8 cellular contexts compared by ENCODE assay signal in genomic region chr9:133335924-133336811, GRCh38. TPM values are rescaled to one million over a fixed set of nuclear protein-coding genes. Genes with fewer than 3 reads are reported as not detected.
DNase-seq lines count a peak whose midpoint lies in the region; ATAC-seq and TF ChIP-seq lines count a peak whose summit lies in the region.

Gene SURF6 (minus strand): TSS chr9:133336188. CDS start chr9:133336132, 56 bp downstream.

- H3K27ac ChIP-seq in AG04450 (ENCODE audit: low read depth, low read length) (peak within 1 kb of the TSS; percentile 52), WERI-Rb-1 (peak within 1 kb of the TSS; percentile 80), iPS-20b (ENCODE audit: low read length) (peak within 1 kb of the TSS; percentile 96), skeletal muscle tissue (ENCODE audit: low read depth, low read length) (peak within 1 kb of the TSS; percentile 60)

- H3K36me3 ChIP-seq in WERI-Rb-1: peaks cover 55% of the 10 kb centered on the region
- H3K36me3 ChIP-seq in iPS-20b (ENCODE audit: insufficient read depth, low read depth, low read length): peaks cover 62% of the 10 kb centered on the region
- H3K36me3 ChIP-seq in skeletal muscle tissue (ENCODE audit: control insufficient read depth in 3 of 3, insufficient read depth in 3 of 3, low read length in 3 of 3): peaks cover 49% of the 10 kb centered on the region in 3 donors

- DNase-seq in AG04450 (ENCODE audit: low read depth, low spot score) (peak; percentile 41), NCI-H2227 treated with DMSO at 0.1 percent for 48 hours (lab: John Stamatoyannopoulos, UW) (peak; percentile 72), WERI-Rb-1 (peak; percentile 91), T47D (ENCODE audit: low read depth in 1 of 2, low spot score in 1 of 2) (peak; percentile 85 to 96)

- H3K9me3 ChIP-seq in AG04450 (ENCODE audit: control insufficient read depth, insufficient read depth, low read length) (no peaks in the 10 kb centered on the region), WERI-Rb-1 (ENCODE audit: severe bottlenecking) (no peaks in the 10 kb centered on the region), iPS-20b (ENCODE audit: insufficient read depth, low read depth, low read length) (no peaks in the 10 kb centered on the region), skeletal muscle tissue (ENCODE audit: control insufficient read depth in 3 of 3, low read length in 3 of 3) (no peaks in the 10 kb centered on the region)

- TF ChIP-seq CTCF in AG04450 (IDR thresholded peaks at IDR 0.05; ENCODE audit: low read depth, low read length) (no peak), WERI-Rb-1 (IDR thresholded peaks at IDR 0.05; ENCODE audit: low read depth, low read length) (no peak)

- H3K4me3 ChIP-seq in AG04450 (ENCODE audit: low read depth, low read length) (peak within 1 kb of the TSS; percentile 98), WERI-Rb-1 (ENCODE audit: low read depth, low read length) (peak within 1 kb of the TSS; percentile 98), iPS-20b (ENCODE audit: low read length) (peak within 1 kb of the TSS; percentile 92), skeletal muscle tissue (ENCODE audit: low read length in 3 of 3) (peak within 1 kb of the TSS; percentile 78 to 94 (median 93))

- peak within 1 kb of the TSS; percentile 84 for H3K9ac ChIP-seq in iPS-20b (ENCODE audit: low read depth, low read length)
- H3K9ac ChIP-seq in skeletal muscle tissue (ENCODE audit: low read depth in 1 of 3, low read length in 3 of 3): peak within 1 kb of the TSS; percentile 79 to 91 (median 85)

- CTCF ChIA-PET in AG04450 (lab: Charles Lee): no interaction called here

- H3K4me1 ChIP-seq in iPS-20b (ENCODE audit: insufficient read depth, low read length) (peaks cover 7% of the 10 kb centered on the region; the same call in 1 of the 2 replicates), skeletal muscle tissue (ENCODE audit: control insufficient read depth in 3 of 3, insufficient read depth in 3 of 3, low read length in 3 of 3) (peaks cover 25 to 47% (median 29%) of the 10 kb centered on the region in 3 donors)

- in situ Hi-C loops in T47D (cut with HindIII; ENCODE audit: low pct_unique_long_range_greater_than_20kb, low sequenced_read_pairs): no loop called here

- H3K27me3 ChIP-seq in AG04450 (ENCODE audit: control insufficient read depth, insufficient read depth, low read length): no peaks in the 10 kb centered on the region
- H3K27me3 ChIP-seq in WERI-Rb-1 (ENCODE audit: insufficient read depth, low read depth, severe bottlenecking): no peaks in the 10 kb centered on the region
- no peaks in the 10 kb centered on the region for H3K27me3 ChIP-seq in iPS-20b (ENCODE audit: insufficient read depth, low read length)
- H3K27me3 ChIP-seq in skeletal muscle tissue (ENCODE audit: control insufficient read depth in 3 of 3, insufficient read depth in 3 of 3, low read length in 3 of 3): no peaks in the 10 kb centered on the region

- ATAC-seq in GM19023 (IDR thresholded peaks at IDR 0.05; ENCODE audit: unreplicated experiment): peak; percentile 87
- peak; percentile 84 for ATAC-seq in HG03175 (IDR thresholded peaks at IDR 0.05; ENCODE audit: unreplicated experiment)

- POLR2A ChIA-PET in AG04450 (lab: Yijun Ruan, JAX): no interaction called here

RNA-seq across cellular contexts. Expression of gene SURF6, which starts in this region (rescaled TPM):
- 6.2 and 8.5 TPM in 2 replicates for polyA plus RNA-seq in AG04450 (2011; rRNA removed)
- polyA minus RNA-seq in AG04450 (2011; rRNA and poly(A)+ RNA removed): 2.8 and 3.2 TPM in 2 replicates
- 7.8 TPM for total RNA-seq in skeletal muscle tissue

Comparison
In these comparisons a context has a peak if more than half of its experiments do, and no peak if none do; other contexts are left out.
1. Peak in every context shown above with its lines: DNase-seq, ATAC-seq, H3K4me3 ChIP-seq and H3K27ac ChIP-seq.
2. DNase-seq: peak in every context shown above with its lines; median percentile 91 in WERI-Rb-1; 90 in T47D; 72 in NCI-H2227 treated with DMSO at 0.1 percent for 48 hours; 41 in AG04450.